ENCODE assay signal across 8 cellular contexts in the genomic region with DNA sequence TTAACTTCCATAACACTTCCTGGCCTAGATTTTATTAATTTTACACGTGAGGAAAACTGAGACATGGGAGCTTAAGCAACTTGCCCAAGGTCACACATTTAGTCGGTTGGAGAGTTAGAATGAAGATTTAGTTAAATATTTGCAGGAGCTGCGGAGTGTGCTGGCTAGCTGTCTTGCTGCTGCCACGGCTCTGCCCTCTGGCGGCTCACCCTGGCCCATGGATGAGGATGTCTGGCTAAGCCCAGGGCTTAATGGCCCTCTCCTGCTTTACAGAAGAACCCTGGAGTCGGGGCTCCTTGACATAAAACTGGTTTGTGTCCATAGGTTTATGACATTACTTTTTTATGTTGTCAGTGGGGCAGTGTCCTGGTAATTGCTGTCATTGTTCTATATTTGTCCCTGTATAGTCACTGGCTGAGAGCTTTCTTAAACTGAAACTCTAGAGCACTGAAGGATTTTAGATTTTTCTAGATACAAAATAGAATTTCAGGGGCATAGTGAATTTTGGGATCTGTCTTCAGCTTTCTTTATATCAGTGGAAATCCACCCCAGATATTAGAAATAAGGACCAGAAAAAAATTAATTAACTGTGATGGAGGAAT.
DNase-seq lines count a peak whose midpoint lies in the region; ATAC-seq, FAIRE-seq and TF ChIP-seq lines count a peak whose summit lies in the region.

No MANE protein-coding gene starts in this region.

- H3K27ac ChIP-seq in GM12878 (ENCODE audit: control insufficient read depth, insufficient read depth) = no peak overlapping the region

- TF ChIP-seq RAD21 in GM12878 (IDR thresholded peaks at IDR 0.05; ENCODE audit: insufficient read depth, low read depth, low read length) = no peak

- no peak overlapping the region for H3K4me2 ChIP-seq in GM12878 (ENCODE audit: control insufficient read depth, insufficient read depth)

- WGBS in GM12878 (ENCODE audit: insufficient coverage, insufficient replicate concordance, low lambda C conversion rate, missing lambda C conversion rate) = 11% methylated on average over 6 of the region's 6 CpGs

- no TSS peak for BruUV-seq in GM12878 (replicated peaks; lab: Mats Ljungman, UMichigan)

- SMC1A ChIA-PET in GM12878 (lab: Charles Lee; ENCODE audit: uncharacterized antibody, unreplicated experiment) = interaction anchor here (0.6 to 5.1 kb wide), 11 partner anchors 10 to 556 kb away, joined by 3 to 50 read pairs (median 3); no protein-coding TSS in a partner anchor

- POLR2A ChIA-PET in GM12878 (lab: Charles Lee) = interaction anchor here (0.7 kb wide), 1 partner anchor 31 kb away, joined by 3 read pairs; no protein-coding TSS in a partner anchor

- no peak overlapping the region for H2AFZ ChIP-seq in GM12878 (ENCODE audit: control insufficient read depth, low read depth, low read length)

- no peak overlapping the region for H3K9ac ChIP-seq in GM12878 (ENCODE audit: control insufficient read depth, insufficient read depth, low read length)

- H3K27me3 ChIP-seq in GM12878 (replicated peaks in 1 of 2; ENCODE audit: control insufficient read depth in 2 of 2, insufficient read depth in 2 of 2, low read length in 1 of 2) = no peaks in the 10 kb centered on the region

- ATAC-seq in GM12878 = peak; percentile 93
- ATAC-seq in HG03175 (IDR thresholded peaks at IDR 0.05; ENCODE audit: unreplicated experiment) = no peak

- intact Hi-C loops in GM12878 (cut with micrococcal nuclease; ENCODE audit: unreplicated experiment) = loop anchor here (2.0 kb wide), 1 partner anchor 200 kb away; no protein-coding TSS in a partner anchor

- H3K36me3 ChIP-seq in GM12878 (ENCODE audit: control insufficient read depth in 2 of 2, insufficient read depth in 2 of 2, low read length in 1 of 2) = no peaks in the 10 kb centered on the region

- CTCF ChIA-PET in GM12878 (lab: Yijun Ruan, JAX) = interaction anchor here (0.6 to 7.9 kb wide), 17 partner anchors 9 to 1132 kb away, joined by 3 to 94 read pairs (median 3); no protein-coding TSS in a partner anchor

- DNase-seq in Ammon's horn (ENCODE audit: low spot score) (peak; percentile 77), LNCaP clone FGC (ENCODE audit: low read depth) (no peak), GM12878 (ENCODE audit: low read depth, low spot score) (no peak), kidney glomerular epithelial cell (lab: John Stamatoyannopoulos, UW) (peak; percentile 58), ureter (ENCODE audit: low spot score) (peak; percentile 76), SW 1271 (lab: John Stamatoyannopoulos, UW) (no peak)
- DNase-seq in activated CD4-positive, alpha-beta T cell treated with anti-CD3 and anti-CD28 coated beads, Interleukin-2, amount 50 U/mL, for 1 hour = no peak

- TF ChIP-seq EP300 in GM12878 (IDR thresholded peaks at IDR 0.05; ENCODE audit: borderline replicate concordance in 1 of 2, control insufficient read depth in 1 of 2, low read depth in 2 of 2, low read length in 2 of 2) = no peak

- no peaks in the 10 kb centered on the region for H3K4me1 ChIP-seq in GM12878 (ENCODE audit: control insufficient read depth, insufficient read depth, low read length)

- H3K79me2 ChIP-seq in GM12878 (ENCODE audit: control insufficient read depth, insufficient read depth, low read length) = no peaks in the 10 kb centered on the region

- H3K4me3 ChIP-seq in LNCaP clone FGC (ENCODE audit: low read depth, low read length) (no peak overlapping the region), GM12878 (no peak overlapping the region)

- TF ChIP-seq POLR2A in GM12878 (IDR thresholded peaks at IDR 0.05; ENCODE audit: low read depth, low read length) = no peak

- RAD21 ChIA-PET in GM12878 (lab: Charles Lee; ENCODE audit: unreplicated experiment) = interaction anchor here (0.7 to 2.8 kb wide), 5 partner anchors 82 to 470 kb away, joined by 3 to 43 read pairs (median 3); no protein-coding TSS in a partner anchor

- in situ Hi-C loops in GM12878 (cut with MboI) = no loop called here

- H4K20me1 ChIP-seq in GM12878 (ENCODE audit: control insufficient read depth, insufficient read depth) = no peaks in the 10 kb centered on the region

- TF ChIP-seq CTCF in LNCaP clone FGC (IDR thresholded peaks at IDR 0.05; ENCODE audit: control insufficient read depth, extremely low read depth, insufficient read depth) (peak; percentile 93), GM12878 (IDR thresholded peaks at IDR 0.05 in 2 of 3, conservative IDR thresholded peaks at IDR 0.05 in 1 of 3; ENCODE audit: control insufficient read depth in 2 of 3, extremely low read depth in 1 of 3, insufficient read depth in 1 of 3, low read depth in 3 of 3, low read length in 3 of 3) (peak in 2 of 3 experiments; percentile 29 to 42; a peak in 3 of 6 replicates)

- no peaks in the 10 kb centered on the region for H3K9me3 ChIP-seq in GM12878 (replicated peaks; ENCODE audit: control insufficient read depth, insufficient read depth, low read length)

- no peak for FAIRE-seq in GM12878 (lab: Jason Lieb, UNC)

TF ChIP-seq in GM12878, 131 proteins besides CTCF, POLR2A, EP300 and RAD21:
- TF ChIP-seq SMC3 (IDR thresholded peaks at IDR 0.05; ENCODE audit: borderline replicate concordance, low read length) (peak; percentile 40), RUNX3 (IDR thresholded peaks at IDR 0.05; ENCODE audit: low read length) (no peak)

Comparison
In these comparisons a context has a peak if more than half of its experiments do, and no peak if none do; other contexts are left out.
1. DNase-seq: peak in Ammon's horn (single experiment), kidney glomerular epithelial cell (single experiment) and ureter (single experiment); none in LNCaP clone FGC (single experiment), GM12878 (single experiment), activated CD4-positive, alpha-beta T cell treated with anti-CD3 and anti-CD28 coated beads, Interleukin-2, amount 50 U/mL, for 1 hour (single experiment) and SW 1271 (0 of 2).